Comparison of ENCODE assay signal across 1 cellular context in genomic region chr14:90804292-90804671, GRCh38.
TF ChIP-seq lines count a peak whose summit lies in the region.

No MANE protein-coding gene starts in this region.

TF ChIP-seq in H1, 55 proteins besides CTCF, POLR2A, EP300 and RAD21:
- TF ChIP-seq RBBP5 (IDR thresholded peaks at IDR 0.05; ENCODE audit: borderline replicate concordance, low read depth, low read length) (no peak), POLR2AphosphoS5 (IDR thresholded peaks at IDR 0.05; ENCODE audit: low read depth, low read length) (no peak), KDM4A (IDR thresholded peaks at IDR 0.05; ENCODE audit: low read depth, low read length, severe bottlenecking) (no peak), SIRT6 (IDR thresholded peaks at IDR 0.05; ENCODE audit: low read length) (no peak), CTBP2 (IDR thresholded peaks at IDR 0.05; ENCODE audit: borderline replicate concordance, insufficient read depth, insufficient read length, low read length) (no peak), BACH1 (IDR thresholded peaks at IDR 0.05; ENCODE audit: low read length) (no peak), KDM5A (IDR thresholded peaks at IDR 0.05; ENCODE audit: low read length) (no peak), POU5F1 (IDR thresholded peaks at IDR 0.05; ENCODE audit: low read depth, low read length) (no peak), MAFK (IDR thresholded peaks at IDR 0.05; ENCODE audit: low read depth, low read length) (no peak), SUZ12 (IDR thresholded peaks at IDR 0.05; ENCODE audit: low read length) (no peak), KDM1A (IDR thresholded peaks at IDR 0.05; ENCODE audit: borderline replicate concordance, low read length) (no peak), SP2 (IDR thresholded peaks at IDR 0.05; ENCODE audit: low read length) (no peak), TAF1 (IDR thresholded peaks at IDR 0.05; ENCODE audit: low read depth, low read length) (no peak), CBX5 (IDR thresholded peaks at IDR 0.05; ENCODE audit: low read depth, low read length) (no peak), TBP (IDR thresholded peaks at IDR 0.05; ENCODE audit: low read depth, low read length) (no peak), EGR1 (IDR thresholded peaks at IDR 0.05; ENCODE audit: borderline replicate concordance, low read depth, low read length) (no peak), RNF2 (IDR thresholded peaks at IDR 0.05; ENCODE audit: borderline replicate concordance, low read depth, low read length, missing control alignments, poor library complexity, severe bottlenecking) (no peak)
TF ChIP-seq in H1: peak in this region for 0.
